ENCODE assay signal across 17 cellular contexts in genomic region chr15:74794248-74794969, GRCh38. TPM values are rescaled to one million over a fixed set of nuclear protein-coding genes. Genes with fewer than 3 reads are reported as not detected.
A peak's percentile ranks its signal among the peaks of the same experiment; 100 is the strongest.
DNase-seq lines count a peak whose midpoint lies in the region; ATAC-seq, FAIRE-seq and TF ChIP-seq lines count a peak whose summit lies in the region.
"Had no signal": no experiment of that assay in that cellular context is flagged by ENCODE, and none has a peak within 500 bp of the region (broad histone marks: within the 10 kb centered on the region; RNA-seq: fewer than 3 reads in every experiment).

No MANE protein-coding gene starts in this region.

- no peaks in the 10 kb centered on the region for H3K9me3 ChIP-seq in Caco-2
- no peaks in the 10 kb centered on the region for H3K9me3 ChIP-seq in naive thymus-derived CD4-positive, alpha-beta T cell (ENCODE audit: control insufficient read depth in 2 of 3, low read length in 3 of 3)
- H3K9me3 ChIP-seq: mucosa of descending colon, Peyer's patch, psoas muscle, transverse colon had no signal

- intact Hi-C loops in CD14-positive monocyte (cut with micrococcal nuclease) (no loop called here), Caco-2 (cut with micrococcal nuclease; ENCODE audit: unreplicated experiment) (no loop called here), lower leg skin (cut with DNase I; ENCODE audit: low total_unique reads) (no loop called here)
- intact Hi-C loops in activated T-helper 2 cell treated with anti-CD3 and anti-CD28 coated beads, Interferon-gamma antibody, Interleukin-2, Interleukin-4, amounts not matched to agents 10 μg/mL and 5 μg/mL and 100 μg/mL, durations not matched to agents 14 hours and 24 hours and 36 hours (cut with micrococcal nuclease), result no loop called here
- intact Hi-C loops in naive thymus-derived CD4-positive, alpha-beta T cell (cut with micrococcal nuclease), result no loop called here

- H3K9me3 Mint-ChIP-seq in CD14-positive monocyte (no peaks in the 10 kb centered on the region), Caco-2 (ENCODE audit: unreplicated experiment) (no peaks in the 10 kb centered on the region)
- no peaks in the 10 kb centered on the region for H3K9me3 Mint-ChIP-seq in activated T-helper 2 cell treated with anti-CD3 and anti-CD28 coated beads, Interferon-gamma antibody, Interleukin-2, Interleukin-4, amounts not matched to agents 10 μg/mL and 5 μg/mL and 100 μg/mL, durations not matched to agents 14 hours and 24 hours and 36 hours
- no peaks in the 10 kb centered on the region for H3K9me3 Mint-ChIP-seq in naive thymus-derived CD4-positive, alpha-beta T cell

- no TSS peak for BruUV-seq in Caco-2 (replicated peaks; lab: Mats Ljungman, UMichigan)

- ATAC-seq in naive thymus-derived CD4-positive, alpha-beta T cell, result no peak
- ATAC-seq: mucosa of descending colon, psoas muscle had no signal

- H3K27ac Mint-ChIP-seq in CD14-positive monocyte (peak overlapping the region; percentile 31 to 87 (median 82)), Caco-2 (ENCODE audit: unreplicated experiment) (peak overlapping the region; percentile 36)
- H3K27ac Mint-ChIP-seq in activated T-helper 2 cell treated with anti-CD3 and anti-CD28 coated beads, Interferon-gamma antibody, Interleukin-2, Interleukin-4, amounts not matched to agents 10 μg/mL and 5 μg/mL and 100 μg/mL, durations not matched to agents 14 hours and 24 hours and 36 hours, result peak overlapping the region; percentile 78
- H3K27ac Mint-ChIP-seq in naive thymus-derived CD4-positive, alpha-beta T cell, result peak overlapping the region; percentile 78 to 95 (median 93)

- H3K27me3 Mint-ChIP-seq in CD14-positive monocyte (ENCODE audit: low read depth in 3 of 3) (peaks cover 0 to 1% (median 0%) of the 10 kb centered on the region in 3 donors), Caco-2 (ENCODE audit: insufficient read depth, unreplicated experiment) (no peaks in the 10 kb centered on the region)
- H3K27me3 Mint-ChIP-seq in activated T-helper 2 cell treated with anti-CD3 and anti-CD28 coated beads, Interferon-gamma antibody, Interleukin-2, Interleukin-4, amounts not matched to agents 10 μg/mL and 5 μg/mL and 100 μg/mL, durations not matched to agents 14 hours and 24 hours and 36 hours (ENCODE audit: low read depth), result no peaks in the 10 kb centered on the region
- H3K27me3 Mint-ChIP-seq in naive thymus-derived CD4-positive, alpha-beta T cell, result no peaks in the 10 kb centered on the region

- H3K27me3 ChIP-seq in Caco-2 (replicated peaks; ENCODE audit: control insufficient read depth, insufficient read depth, low read length), result no peaks in the 10 kb centered on the region
- no peaks in the 10 kb centered on the region for H3K27me3 ChIP-seq in naive thymus-derived CD4-positive, alpha-beta T cell (ENCODE audit: control insufficient read depth in 2 of 2, insufficient read depth in 2 of 2, low read length in 2 of 2)
- H3K27me3 ChIP-seq: Peyer's patch, transverse colon had no signal

- no peak for DNase-seq in CD14-positive monocyte (ENCODE audit: low spot score)
- no peak for DNase-seq in Caco-2
- DNase-seq in activated T-helper 2 cell treated with anti-CD3 and anti-CD28 coated beads, Interferon-gamma antibody, Interleukin-2, Interleukin-4, amounts not matched to agents 10 μg/mL and 5 μg/mL and 100 μg/mL, durations not matched to agents 14 hours and 24 hours and 36 hours (ENCODE audit: low spot score), result no peak
- DNase-seq in naive thymus-derived CD4-positive, alpha-beta T cell, result no peak
- DNase-seq in HTR-8/SVneo (ENCODE audit: insufficient read length, low spot score), result no peak
- no peak for DNase-seq in inferior parietal cortex (ENCODE audit: extremely low spot score)
- DNase-seq in lower leg skin (ENCODE audit: low spot score in 2 of 2), result no peak
- no peak for DNase-seq in NOMO-1 treated with DMSO at 0.1 percent for 48 hours (lab: John Stamatoyannopoulos, UW; ENCODE audit: unreplicated experiment)
- DNase-seq: mucosa of descending colon, NCI-H1694 treated with DMSO at 0.1 percent for 48 hours, NCI-H510A, psoas muscle had no signal

- H3K27ac ChIP-seq in naive thymus-derived CD4-positive, alpha-beta T cell (ENCODE audit: low read depth, low read length), result peak overlapping the region; percentile 92
- H3K27ac ChIP-seq: psoas muscle had no signal

- H3K4me1 ChIP-seq in Caco-2, result peaks cover 6% of the 10 kb centered on the region
- H3K4me1 ChIP-seq in naive thymus-derived CD4-positive, alpha-beta T cell (ENCODE audit: control insufficient read depth in 2 of 2, insufficient read depth in 2 of 2, low read length in 2 of 2), result peaks cover 96 to 98% of the 10 kb centered on the region in 2 donors

- no peak for TF ChIP-seq POLR2A in lower leg skin (IDR thresholded peaks at IDR 0.05)

- POLR2A ChIA-PET in Caco-2 (lab: Charles Lee), result no interaction called here
- POLR2A ChIA-PET in naive thymus-derived CD4-positive, alpha-beta T cell (lab: Charles Lee), result interaction anchor here (0.7 to 28.9 kb wide), 7 partner anchors 13 to 112 kb away, joined by 3 to 1077 read pairs (median 4); partner anchors contain the start of genes CSK and FAM219B

- TF ChIP-seq CTCF in CD14-positive monocyte (IDR thresholded peaks at IDR 0.05) (no peak), Caco-2 (IDR thresholded peaks at IDR 0.05; ENCODE audit: insufficient read depth in 1 of 2, low read depth in 1 of 2, low read length in 1 of 2, severe bottlenecking in 1 of 2, unreplicated experiment in 1 of 2) (no peak), lower leg skin (IDR thresholded peaks at IDR 0.05) (no peak)

- CTCF ChIA-PET in Caco-2 (lab: Charles Lee), result interaction anchor here (1.0 kb wide), 1 partner anchor 23 kb away, joined by 5 read pairs; no protein-coding TSS in a partner anchor
- CTCF ChIA-PET in naive thymus-derived CD4-positive, alpha-beta T cell (lab: Charles Lee), result interaction anchor here (0.7 to 26.1 kb wide), 8 partner anchors 14 to 165 kb away, joined by 3 to 1110 read pairs (median 4); partner anchors contain the start of gene CSK

- no peak for FAIRE-seq in HTR-8/SVneo (lab: Jason Lieb, UNC)
- FAIRE-seq: endometrium, islet of Langerhans had no signal

- H3K4me3 ChIP-seq in Caco-2 (ENCODE audit: low read depth, low read length), result no peak overlapping the region
- no peak overlapping the region for H3K4me3 ChIP-seq in naive thymus-derived CD4-positive, alpha-beta T cell (ENCODE audit: low read length)
- H3K4me3 ChIP-seq in lower leg skin (ENCODE audit: low read depth, poor library complexity, severe bottlenecking), result no peak overlapping the region
- H3K4me3 ChIP-seq: mucosa of descending colon, Peyer's patch, psoas muscle, transverse colon had no signal

- H3K4me3 Mint-ChIP-seq in CD14-positive monocyte (no peak overlapping the region), Caco-2 (ENCODE audit: unreplicated experiment) (no peak overlapping the region)
- H3K4me3 Mint-ChIP-seq in activated T-helper 2 cell treated with anti-CD3 and anti-CD28 coated beads, Interferon-gamma antibody, Interleukin-2, Interleukin-4, amounts not matched to agents 10 μg/mL and 5 μg/mL and 100 μg/mL, durations not matched to agents 14 hours and 24 hours and 36 hours (ENCODE audit: low read depth), result no peak overlapping the region
- peak overlapping the region; percentile 52 to 89 (median 70) for H3K4me3 Mint-ChIP-seq in naive thymus-derived CD4-positive, alpha-beta T cell

- no peaks in the 10 kb centered on the region; the same call in 1 of the 2 replicates for H3K36me3 ChIP-seq in Caco-2 (ENCODE audit: control insufficient read depth, insufficient read depth, low read length)
- peaks cover 3 to 15% (median 8%) of the 10 kb centered on the region in 3 experiments for H3K36me3 ChIP-seq in naive thymus-derived CD4-positive, alpha-beta T cell (ENCODE audit: control insufficient read depth in 2 of 3, insufficient read depth in 3 of 3, low read length in 3 of 3)
- H3K36me3 ChIP-seq: transverse colon had no signal

- H3K36me3 Mint-ChIP-seq in CD14-positive monocyte (peaks cover 53 to 75% of the 10 kb centered on the region in 2 donors), Caco-2 (ENCODE audit: insufficient read depth, unreplicated experiment) (peaks cover 6% of the 10 kb centered on the region)
- H3K36me3 Mint-ChIP-seq in activated T-helper 2 cell treated with anti-CD3 and anti-CD28 coated beads, Interferon-gamma antibody, Interleukin-2, Interleukin-4, amounts not matched to agents 10 μg/mL and 5 μg/mL and 100 μg/mL, durations not matched to agents 14 hours and 24 hours and 36 hours (ENCODE audit: low read depth), result peaks cover 53% of the 10 kb centered on the region
- peaks cover 0 to 34% (median 8%) of the 10 kb centered on the region in 5 donors for H3K36me3 Mint-ChIP-seq in naive thymus-derived CD4-positive, alpha-beta T cell

- WGBS in lower leg skin, 2 donors, result 74% methylated on average over 6 of the region's 9 CpGs

- H3K4me1 Mint-ChIP-seq in CD14-positive monocyte (peaks cover 77% of the 10 kb centered on the region), Caco-2 (ENCODE audit: low read depth, unreplicated experiment) (peaks cover 6% of the 10 kb centered on the region)
- peaks cover 65% of the 10 kb centered on the region for H3K4me1 Mint-ChIP-seq in activated T-helper 2 cell treated with anti-CD3 and anti-CD28 coated beads, Interferon-gamma antibody, Interleukin-2, Interleukin-4, amounts not matched to agents 10 μg/mL and 5 μg/mL and 100 μg/mL, durations not matched to agents 14 hours and 24 hours and 36 hours (ENCODE audit: low read depth)
- H3K4me1 Mint-ChIP-seq in naive thymus-derived CD4-positive, alpha-beta T cell, result peaks cover 47 to 94% (median 82%) of the 10 kb centered on the region in 7 donors

RNA-seq across cellular contexts. Expression of gene CSK, which starts 12.5 kb away (rescaled TPM):
- polyA plus RNA-seq in CD14-positive monocyte, result 100 to 1,000 TPM in 1 of 2 donors, 10 to 100 TPM in 1; 79.0 to 106 TPM
- total RNA-seq in Caco-2 (2022) (62.7 and 62.8 TPM in 2 replicates), lower leg skin (10 to 100 TPM; 37.6 to 47.3 (median 45.4) TPM)
- total RNA-seq in activated T-helper 2 cell treated with anti-CD3 and anti-CD28 coated beads, Interferon-gamma antibody, Interleukin-2, Interleukin-4, amounts not matched to agents 10 μg/mL and 5 μg/mL and 100 μg/mL, durations not matched to agents 14 hours and 24 hours and 36 hours, result 261 and 266 TPM in 2 replicates
- total RNA-seq in naive thymus-derived CD4-positive, alpha-beta T cell, result 100 to 1,000 TPM; 163 to 421 (median 228) TPM
- 100 to 1,000 TPM in 1 of 2 donors, 10 to 100 TPM in 1; 67.7 to 144 TPM for polyA plus RNA-seq in naive thymus-derived CD4-positive, alpha-beta T cell

RNA-seq across cellular contexts. Expression of gene LMAN1L, which starts 18.2 kb away (rescaled TPM):
- not detected for polyA plus RNA-seq in CD14-positive monocyte
- total RNA-seq in Caco-2 (2022) (not detected in 2 replicates), lower leg skin (1 to 10 TPM in 1 of 4 donors, under 1 TPM in 1, not detected in 2; 0.29 to 1.3 TPM)
- total RNA-seq in activated T-helper 2 cell treated with anti-CD3 and anti-CD28 coated beads, Interferon-gamma antibody, Interleukin-2, Interleukin-4, amounts not matched to agents 10 μg/mL and 5 μg/mL and 100 μg/mL, durations not matched to agents 14 hours and 24 hours and 36 hours, result 0.32 TPM in 1 of 2 replicates, not detected in the other
- total RNA-seq in naive thymus-derived CD4-positive, alpha-beta T cell, result 1 to 10 TPM in 4 of 5 experiments, under 1 TPM in 1; 0.35 to 2.4 (median 1.3) TPM
- not detected for polyA plus RNA-seq in naive thymus-derived CD4-positive, alpha-beta T cell
- total RNA-seq: Peyer's patch had no signal
- polyA plus RNA-seq: psoas muscle had no signal

RNA-seq across cellular contexts. Expression of gene CPLX3, which starts 32.0 kb away (rescaled TPM):
- not detected for polyA plus RNA-seq in CD14-positive monocyte
- total RNA-seq in Caco-2 (2022), result not detected in 2 replicates
- total RNA-seq in activated T-helper 2 cell treated with anti-CD3 and anti-CD28 coated beads, Interferon-gamma antibody, Interleukin-2, Interleukin-4, amounts not matched to agents 10 μg/mL and 5 μg/mL and 100 μg/mL, durations not matched to agents 14 hours and 24 hours and 36 hours, result 0.16 TPM in 1 of 2 replicates, not detected in the other
- total RNA-seq in naive thymus-derived CD4-positive, alpha-beta T cell, result under 1 TPM in 2 of 5 experiments, not detected in 3; 0.27 to 0.60 TPM
- not detected for polyA plus RNA-seq in naive thymus-derived CD4-positive, alpha-beta T cell
- under 1 TPM; 0.17 to 0.84 (median 0.28) TPM for total RNA-seq in lower leg skin
- total RNA-seq: glomerular endothelial cell, Peyer's patch, transverse colon had no signal

RNA-seq across cellular contexts. Expression of gene CYP1A2, which starts 45.8 kb away (rescaled TPM):
- not detected for polyA plus RNA-seq in CD14-positive monocyte
- total RNA-seq in Caco-2 (2022) (not detected in 2 replicates), lower leg skin (not detected)
- not detected in 2 replicates for total RNA-seq in activated T-helper 2 cell treated with anti-CD3 and anti-CD28 coated beads, Interferon-gamma antibody, Interleukin-2, Interleukin-4, amounts not matched to agents 10 μg/mL and 5 μg/mL and 100 μg/mL, durations not matched to agents 14 hours and 24 hours and 36 hours
- not detected for total RNA-seq in naive thymus-derived CD4-positive, alpha-beta T cell
- not detected for polyA plus RNA-seq in naive thymus-derived CD4-positive, alpha-beta T cell
- total RNA-seq: glomerular endothelial cell, mucosa of descending colon, Peyer's patch, psoas muscle, transverse colon had no signal

RNA-seq across cellular contexts. Expression of gene ULK3, which starts 48.5 kb away (rescaled TPM):
- polyA plus RNA-seq in CD14-positive monocyte, result 10 to 100 TPM in 1 of 2 donors, 1 to 10 TPM in 1; 9.4 to 16.0 TPM
- total RNA-seq in Caco-2 (2022), result 28.2 and 33.4 TPM in 2 replicates
- 45.5 and 47.7 TPM in 2 replicates for total RNA-seq in activated T-helper 2 cell treated with anti-CD3 and anti-CD28 coated beads, Interferon-gamma antibody, Interleukin-2, Interleukin-4, amounts not matched to agents 10 μg/mL and 5 μg/mL and 100 μg/mL, durations not matched to agents 14 hours and 24 hours and 36 hours
- total RNA-seq in naive thymus-derived CD4-positive, alpha-beta T cell, result 100 to 1,000 TPM in 1 of 5 experiments, 10 to 100 TPM in 4; 53.2 to 106 (median 59.2) TPM
- polyA plus RNA-seq in naive thymus-derived CD4-positive, alpha-beta T cell, result 10 to 100 TPM; 15.4 to 32.8 TPM
- 100 to 1,000 TPM; 108 to 189 (median 123) TPM for total RNA-seq in lower leg skin

Comparison
In these comparisons a context has a peak if more than half of its experiments do, and no peak if none do; other contexts are left out.
1. H3K27ac Mint-ChIP-seq: peak in every context shown above with its lines; median percentile 93 in naive thymus-derived CD4-positive, alpha-beta T cell; 82 in CD14-positive monocyte; 78 in activated T-helper 2 cell treated with anti-CD3 and anti-CD28 coated beads, Interferon-gamma antibody, Interleukin-2, Interleukin-4, amounts not matched to agents 10 μg/mL and 5 μg/mL and 100 μg/mL, durations not matched to agents 14 hours and 24 hours and 36 hours; 36 in Caco-2.
2. H3K4me3 Mint-ChIP-seq: peak in naive thymus-derived CD4-positive, alpha-beta T cell (10 of 10); none in CD14-positive monocyte (0 of 2), Caco-2 (single experiment) and activated T-helper 2 cell treated with anti-CD3 and anti-CD28 coated beads, Interferon-gamma antibody, Interleukin-2, Interleukin-4, amounts not matched to agents 10 μg/mL and 5 μg/mL and 100 μg/mL, durations not matched to agents 14 hours and 24 hours and 36 hours (single experiment).